In the genomic region with DNA sequence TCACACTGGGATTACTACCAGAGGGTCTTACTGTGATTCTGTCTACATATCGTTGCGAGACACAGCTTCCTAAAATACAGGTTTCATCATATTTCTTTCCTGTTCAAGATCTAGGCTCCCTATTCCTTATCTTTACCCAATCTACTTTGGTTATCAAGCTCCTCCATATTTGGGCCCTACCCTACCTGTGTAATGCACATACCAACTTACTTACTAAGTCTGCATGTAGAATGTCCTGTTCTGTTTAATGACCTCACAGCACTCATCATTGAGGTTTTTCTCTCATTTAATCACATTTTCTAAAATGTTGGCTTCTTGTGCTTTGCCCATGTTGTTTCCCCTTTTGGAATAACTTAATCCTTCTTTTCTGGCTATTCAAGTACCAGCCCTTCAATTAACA, we compare ENCODE assay signal across 16 cellular contexts.
DNase-seq lines count a peak whose midpoint lies in the region; ATAC-seq, FAIRE-seq and TF ChIP-seq lines count a peak whose summit lies in the region.
"Had no signal": no experiment of that assay in that cellular context is flagged by ENCODE, and none has a peak within 500 bp of the region (broad histone marks: within the 10 kb centered on the region; RNA-seq: fewer than 3 reads in every experiment).

No MANE protein-coding gene starts in this region.

- peak; percentile 4 for DNase-seq in mammary epithelial cell
- no peak for DNase-seq in breast epithelium (ENCODE audit: low spot score in 2 of 2)
- DNase-seq in NCI-H524 (lab: John Stamatoyannopoulos, UW) = peak; percentile 33 to 69
- peak; percentile 32 to 79 for DNase-seq in foreskin keratinocyte
- DNase-seq in type B pancreatic cell (ENCODE audit: extremely low spot score, unreplicated experiment) = no peak
- DNase-seq in left colon = no peak
- no peak for DNase-seq in kidney
- DNase-seq: CD8-positive, alpha-beta T cell; COR-L47; H9 had no signal

- H3K9me3 Mint-ChIP-seq in type B pancreatic cell = no peaks in the 10 kb centered on the region
- H3K9me3 Mint-ChIP-seq: CD8-positive, alpha-beta T cell; H9 had no signal

- H3K9me3 ChIP-seq in mammary epithelial cell (replicated peaks; ENCODE audit: insufficient read depth, low read length) = no peaks in the 10 kb centered on the region
- no peaks in the 10 kb centered on the region for H3K9me3 ChIP-seq in breast epithelium
- H3K9me3 ChIP-seq in kidney (ENCODE audit: control insufficient read depth in 1 of 2, low read length in 2 of 2) = no peaks in the 10 kb centered on the region
- H3K9me3 ChIP-seq: BLaER1 treated with 17β-estradiol and CSF1 and Interleukin-3, amounts not matched to agents 10 nM and 100 nM had no signal

- peak; percentile 57 for ATAC-seq in foreskin keratinocyte
- ATAC-seq in left colon = no peak
- ATAC-seq: CD8-positive, alpha-beta T cell had no signal

- no peak overlapping the region for H3K4me3 Mint-ChIP-seq in type B pancreatic cell
- H3K4me3 Mint-ChIP-seq: B cell; CD8-positive, alpha-beta T cell; H9 had no signal

- WGBS in mammary epithelial cell (ENCODE audit: low coverage, missing lambda C conversion rate) = 92% methylated on average over 2 of the region's 2 CpGs

- TF ChIP-seq CTCF in mammary epithelial cell (conservative IDR thresholded peaks at IDR 0.05 in 1 of 2, IDR thresholded peaks at IDR 0.05 in 1 of 2; ENCODE audit: extremely low read depth in 1 of 2, insufficient read depth in 1 of 2, low read depth in 1 of 2, low read length in 2 of 2) = no peak
- TF ChIP-seq CTCF in breast epithelium (IDR thresholded peaks at IDR 0.05) = no peak
- no peak for TF ChIP-seq CTCF in foreskin keratinocyte (conservative IDR thresholded peaks at IDR 0.05)
- no peak for TF ChIP-seq CTCF in type B pancreatic cell (conservative IDR thresholded peaks at IDR 0.05)
- TF ChIP-seq CTCF in kidney (IDR thresholded peaks at IDR 0.05; ENCODE audit: borderline replicate concordance, extremely low read depth, insufficient read depth) = no peak

- FAIRE-seq in kidney (lab: Jason Lieb, UNC) = no peak
- FAIRE-seq: G401.6, GM12891, GM19239, H1 had no signal

- H3K4me2 ChIP-seq in mammary epithelial cell (ENCODE audit: insufficient read depth, low read depth, low read length) = no peak overlapping the region
- H3K4me2 ChIP-seq: BLaER1 treated with 17β-estradiol and CSF1 and Interleukin-3, amounts not matched to agents 10 nM and 100 nM had no signal

- peaks cover 5% of the 10 kb centered on the region for H3K36me3 Mint-ChIP-seq in type B pancreatic cell

- no peak overlapping the region for H2AFZ ChIP-seq in mammary epithelial cell (ENCODE audit: low read depth, low read length)

- no peaks in the 10 kb centered on the region for H3K79me2 ChIP-seq in mammary epithelial cell (ENCODE audit: insufficient read depth, low read length)

- peak overlapping the region; percentile 29 for H3K27ac Mint-ChIP-seq in type B pancreatic cell
- H3K27ac Mint-ChIP-seq: B cell; CD8-positive, alpha-beta T cell; H9 had no signal

- in situ Hi-C loops in mammary epithelial cell (cut with MboI; ENCODE audit: low sequenced_read_pairs in 2 of 2) = no loop called here

- H3K27me3 ChIP-seq in mammary epithelial cell (ENCODE audit: insufficient read depth, low read length) (no peaks in the 10 kb centered on the region), breast epithelium (no peaks in the 10 kb centered on the region), foreskin keratinocyte (no peaks in the 10 kb centered on the region)
- H3K27me3 ChIP-seq: BLaER1 treated with 17β-estradiol and CSF1 and Interleukin-3, amounts not matched to agents 10 nM and 100 nM had no signal

- H3K9ac ChIP-seq in mammary epithelial cell (ENCODE audit: insufficient read depth, low read length) (no peak overlapping the region), kidney (ENCODE audit: low read length in 2 of 2) (no peak overlapping the region)
- H3K9ac ChIP-seq: BLaER1 treated with 17β-estradiol and CSF1 and Interleukin-3, amounts not matched to agents 10 nM and 100 nM had no signal

- H3K27ac ChIP-seq in mammary epithelial cell (ENCODE audit: insufficient read depth, low read depth, low read length) = no peak overlapping the region
- H3K27ac ChIP-seq in breast epithelium = no peak overlapping the region
- H3K27ac ChIP-seq in foreskin keratinocyte = no peak overlapping the region
- no peak overlapping the region for H3K27ac ChIP-seq in kidney (ENCODE audit: low read depth in 2 of 2, low read length in 2 of 2)
- H3K27ac ChIP-seq: BLaER1 treated with 17β-estradiol and CSF1 and Interleukin-3, amounts not matched to agents 10 nM and 100 nM had no signal

- H3K4me3 ChIP-seq in mammary epithelial cell (replicated peaks in 1 of 3; ENCODE audit: insufficient read depth in 1 of 3, low read depth in 2 of 3, low read length in 3 of 3) (no peak overlapping the region), breast epithelium (no peak overlapping the region), kidney (ENCODE audit: low read length in 2 of 2) (no peak overlapping the region)
- H3K4me3 ChIP-seq: BLaER1 treated with 17β-estradiol and CSF1 and Interleukin-3, amounts not matched to agents 10 nM and 100 nM had no signal

- no peaks in the 10 kb centered on the region for H3K36me3 ChIP-seq in mammary epithelial cell (ENCODE audit: insufficient read depth, low read length)
- no peaks in the 10 kb centered on the region for H3K36me3 ChIP-seq in breast epithelium
- no peaks in the 10 kb centered on the region for H3K36me3 ChIP-seq in kidney (ENCODE audit: control insufficient read depth in 1 of 2, insufficient read depth in 2 of 2, low read length in 2 of 2)

- dilution Hi-C loops in mammary epithelial cell (cut with HindIII; ENCODE audit: low sequenced_read_pairs) = no loop called here

- BruUV-seq in mammary epithelial cell (replicated peaks; lab: Mats Ljungman, UMichigan) = no TSS peak

- CTCF ChIA-PET in mammary epithelial cell (lab: Charles Lee; ENCODE audit: low non-redundant PET) = no interaction called here

- intact Hi-C loops in mammary epithelial cell (cut with micrococcal nuclease) = no loop called here
- intact Hi-C loops in breast epithelium (cut with DNase I; ENCODE audit: low total_unique reads) = no loop called here
- intact Hi-C loops in left colon (cut with DNase I, micrococcal nuclease) = no loop called here
- intact Hi-C loops in kidney (cut with DNase I) = no loop called here

- H4K20me1 ChIP-seq in mammary epithelial cell (ENCODE audit: insufficient read depth, low read length) = no peaks in the 10 kb centered on the region
- H4K20me1 ChIP-seq: BLaER1 treated with 17β-estradiol and CSF1 and Interleukin-3, amounts not matched to agents 10 nM and 100 nM had no signal

- no peaks in the 10 kb centered on the region for H3K4me1 Mint-ChIP-seq in type B pancreatic cell (ENCODE audit: unreplicated experiment)
- H3K4me1 Mint-ChIP-seq: B cell had no signal

- no peaks in the 10 kb centered on the region for H3K27me3 Mint-ChIP-seq in type B pancreatic cell
- H3K27me3 Mint-ChIP-seq: B cell had no signal

- H3K4me1 ChIP-seq in mammary epithelial cell (ENCODE audit: insufficient read depth, low read length) (no peaks in the 10 kb centered on the region), breast epithelium (no peaks in the 10 kb centered on the region), foreskin keratinocyte (peaks cover 8% of the 10 kb centered on the region), kidney (ENCODE audit: control insufficient read depth in 1 of 2, insufficient read depth in 1 of 2, low read depth in 1 of 2, low read length in 2 of 2) (no peaks in the 10 kb centered on the region)
- H3K4me1 ChIP-seq: BLaER1 treated with 17β-estradiol and CSF1 and Interleukin-3, amounts not matched to agents 10 nM and 100 nM had no signal

- TF ChIP-seq POLR2A in breast epithelium (IDR thresholded peaks at IDR 0.05) = no peak

Comparison
In these comparisons a context has a peak if more than half of its experiments do, and no peak if none do; other contexts are left out.
1. DNase-seq: peak in mammary epithelial cell (single experiment), NCI-H524 (2 of 2) and foreskin keratinocyte (2 of 2); none in breast epithelium (0 of 2), type B pancreatic cell (single experiment), left colon (0 of 2) and kidney (single experiment).